Comparison of ENCODE assay signal across 30 cellular contexts in genomic region chr3:52184690-52185089, GRCh38. TPM values are rescaled to one million over a fixed set of nuclear protein-coding genes. Genes with fewer than 3 reads are reported as not detected.
"Had no signal": no experiment of that assay in that cellular context is flagged by ENCODE, and none has a peak within 500 bp of the region (broad histone marks: within the 10 kb centered on the region; RNA-seq: fewer than 3 reads in every experiment).

No MANE protein-coding gene starts in this region.

- H3K4me3 ChIP-seq: coronary artery, hepatocyte, skin epidermis, stomach, suprapubic skin, transverse colon had no signal

- H3K27ac ChIP-seq: coronary artery, hepatocyte, skin epidermis, suprapubic skin, transverse colon had no signal

- H3K27me3 Mint-ChIP-seq: activated naive CD8-positive, alpha-beta T cell; activated T-cell treated with anti-CD3 and anti-CD28 coated beads, Interleukin-2, amount 50 U/mL, for 24 hours; activated T-helper 17 cell treated with anti-CD3 and anti-CD28 coated beads, Interleukin-2, amount 50 U/mL, for 72 hours; memory B cell; stimulated activated memory B cell treated with anti-CD40 and anti-IgM and Interleukin-4, amounts not matched to agents 10 μg/mL and 1 μg/mL and 100 μg/mL, for 72 hours had no signal

- H3K36me3 Mint-ChIP-seq: activated naive CD8-positive, alpha-beta T cell; immature natural killer cell; memory B cell; stimulated activated memory B cell treated with anti-CD40 and anti-IgM and Interleukin-4, amounts not matched to agents 10 μg/mL and 1 μg/mL and 100 μg/mL, for 72 hours; WTC11 had no signal

- H3K27me3 ChIP-seq: hepatocyte, stomach, suprapubic skin, transverse colon had no signal

- H3K36me3 ChIP-seq: stomach, suprapubic skin, transverse colon had no signal

- H3K4me1 ChIP-seq: transverse colon had no signal

- DNase-seq: activated CD4-positive, alpha-beta T cell treated with anti-CD3 and anti-CD28 coated beads, Interleukin-2, amount 50 U/mL, for 4 hours; activated CD8-positive, alpha-beta memory T cell treated with anti-CD3 and anti-CD28 coated beads for 24 hours; activated CD8-positive, alpha-beta memory T cell treated with anti-CD3 and anti-CD28 coated beads, Interleukin-2, amount 50 U/mL, for 4 hours; activated T-cell treated with anti-CD3 and anti-CD28 coated beads, Interleukin-2, amount 50 U/mL, for 24 hours; amygdala; cerebellar nuclear complex; erythroblast; foreskin fibroblast; immature natural killer cell; kidney glomerular epithelial cell; nucleus accumbens; retina; stimulated activated CD4-positive, alpha-beta T cell treated with anti-CD3 and anti-CD28 coated beads, Interleukin-2, amount 100 ng/mL, for 24 hours; stomach; T1000; transverse colon had no signal

- ATAC-seq: activated T-helper 17 cell treated with anti-CD3 and anti-CD28 coated beads, Interleukin-2, amount 50 U/mL, for 72 hours; stimulated activated memory B cell treated with anti-CD40 and anti-IgM and Interleukin-4, amounts not matched to agents 10 μg/mL and 1 μg/mL and 100 μg/mL, for 72 hours; WTC11 had no signal

- H3K9me3 ChIP-seq: stomach, suprapubic skin, transverse colon had no signal

- H3K9me3 Mint-ChIP-seq: activated T-cell treated with anti-CD3 and anti-CD28 coated beads, Interleukin-2, amount 50 U/mL, for 24 hours; activated T-helper 17 cell treated with anti-CD3 and anti-CD28 coated beads, Interleukin-2, amount 50 U/mL, for 72 hours; immature natural killer cell; memory B cell; nephron; stimulated activated memory B cell treated with anti-CD40 and anti-IgM and Interleukin-4, amounts not matched to agents 10 μg/mL and 1 μg/mL and 100 μg/mL, for 72 hours; T-helper 1 cell treated with Interleukin-12 subunit alpha and Interleukin-12 subunit beta and Interleukin-4 antibody, amounts not matched to agents 30 μg/mL and 1 μg/mL, for 36 hours had no signal

- H3K4me2 ChIP-seq: hepatocyte had no signal

- H3K27ac Mint-ChIP-seq: activated naive CD8-positive, alpha-beta T cell; activated T-cell treated with anti-CD3 and anti-CD28 coated beads, Interleukin-2, amount 50 U/mL, for 24 hours; activated T-helper 17 cell treated with anti-CD3 and anti-CD28 coated beads, Interleukin-2, amount 50 U/mL, for 72 hours; memory B cell; stimulated activated memory B cell treated with anti-CD40 and anti-IgM and Interleukin-4, amounts not matched to agents 10 μg/mL and 1 μg/mL and 100 μg/mL, for 72 hours; T-helper 1 cell treated with Interleukin-12 subunit alpha and Interleukin-12 subunit beta and Interleukin-4 antibody, amounts not matched to agents 30 μg/mL and 1 μg/mL, for 36 hours; WTC11 had no signal

- H3K4me3 Mint-ChIP-seq: activated naive CD8-positive, alpha-beta T cell; activated T-cell treated with anti-CD3 and anti-CD28 coated beads, Interleukin-2, amount 50 U/mL, for 24 hours; activated T-helper 17 cell treated with anti-CD3 and anti-CD28 coated beads, Interleukin-2, amount 50 U/mL, for 72 hours; immature natural killer cell; memory B cell; nephron; stimulated activated memory B cell treated with anti-CD40 and anti-IgM and Interleukin-4, amounts not matched to agents 10 μg/mL and 1 μg/mL and 100 μg/mL, for 72 hours; T-helper 1 cell treated with Interleukin-12 subunit alpha and Interleukin-12 subunit beta and Interleukin-4 antibody, amounts not matched to agents 30 μg/mL and 1 μg/mL, for 36 hours; WTC11 had no signal

RNA-seq across cellular contexts. Expression of gene TLR9, which starts 40.8 kb away (rescaled TPM):
- total RNA-seq: bronchial epithelial cell, glomerular endothelial cell, hepatocyte, liver, stomach, WTC11 had no signal
